8 cellular contexts compared by ENCODE assay signal in the genomic region with DNA sequence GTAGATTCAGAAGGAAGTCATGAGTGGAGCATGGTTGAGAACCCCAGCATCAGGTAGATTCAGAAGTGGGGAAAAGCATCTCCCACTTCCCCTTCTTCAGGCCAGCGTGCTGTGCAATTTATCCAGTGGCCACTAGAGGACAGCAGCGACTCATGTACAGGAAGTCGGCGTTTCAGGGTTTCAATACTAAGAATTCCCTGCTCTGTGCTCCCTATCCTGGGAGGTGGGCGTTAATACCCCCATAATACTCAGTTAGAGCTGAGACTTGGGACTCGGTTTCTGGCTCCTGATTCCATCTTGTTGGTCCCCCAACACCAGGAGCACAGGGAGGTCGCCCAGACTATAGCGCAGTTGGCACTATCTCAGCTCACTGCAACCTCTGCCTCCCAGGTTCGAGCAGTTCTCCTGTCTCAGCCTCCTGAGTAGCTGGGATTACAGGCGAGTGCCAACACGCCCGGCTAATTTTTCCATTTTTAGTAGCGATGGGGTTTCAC.
A peak's percentile ranks its signal among the peaks of the same experiment; 100 is the strongest.
DNase-seq lines count a peak whose midpoint lies in the region; ATAC-seq lines count a peak whose summit lies in the region.

No MANE protein-coding gene starts in this region.

- H3K36me3 ChIP-seq in ACC112 (ENCODE audit: insufficient read depth, low read length), result no peaks in the 10 kb centered on the region

- no peak overlapping the region for H3K27ac ChIP-seq in ACC112 (ENCODE audit: low read depth, low read length)

- no peaks in the 10 kb centered on the region for H3K4me1 ChIP-seq in ACC112 (ENCODE audit: control insufficient read depth, insufficient read depth, low read length, unreplicated experiment)

- DNase-seq in LHCN-M2 (ENCODE audit: low read depth) (peak; percentile 38), SK-N-DZ (ENCODE audit: low spot score) (peak; percentile 73), Right ventricle myocardium superior (peak; percentile 80), putamen (ENCODE audit: low spot score) (peak; percentile 48), 8988T (no peak)
- DNase-seq in activated naive CD4-positive, alpha-beta T cell treated with Interleukin-2 at 50 U/mL for 16 hours, result peak; percentile 76

- no peaks in the 10 kb centered on the region for H3K79me2 ChIP-seq in ACC112 (ENCODE audit: control insufficient read depth, insufficient read depth, low read length, unreplicated experiment)

- H2AFZ ChIP-seq in ACC112 (ENCODE audit: low read length, unreplicated experiment), result peak overlapping the region; percentile 44

- intact Hi-C loops in Right ventricle myocardium superior (cut with DNase I), result loop anchor here (10.0 kb wide), 1 partner anchor 292 kb away; no protein-coding TSS in a partner anchor

- peak; percentile 65 for ATAC-seq in GM18498 (IDR thresholded peaks at IDR 0.05; ENCODE audit: unreplicated experiment)
- ATAC-seq in Right ventricle myocardium superior (ENCODE audit: poor library complexity), result peak; percentile 89

- H3K4me3 ChIP-seq in ACC112 (ENCODE audit: low read depth, low read length), result no peak overlapping the region

- no peaks in the 10 kb centered on the region for H3K27me3 ChIP-seq in ACC112 (ENCODE audit: insufficient read depth, low read length)
